Comparison of ENCODE assay signal across 9 cellular contexts in the genomic region with DNA sequence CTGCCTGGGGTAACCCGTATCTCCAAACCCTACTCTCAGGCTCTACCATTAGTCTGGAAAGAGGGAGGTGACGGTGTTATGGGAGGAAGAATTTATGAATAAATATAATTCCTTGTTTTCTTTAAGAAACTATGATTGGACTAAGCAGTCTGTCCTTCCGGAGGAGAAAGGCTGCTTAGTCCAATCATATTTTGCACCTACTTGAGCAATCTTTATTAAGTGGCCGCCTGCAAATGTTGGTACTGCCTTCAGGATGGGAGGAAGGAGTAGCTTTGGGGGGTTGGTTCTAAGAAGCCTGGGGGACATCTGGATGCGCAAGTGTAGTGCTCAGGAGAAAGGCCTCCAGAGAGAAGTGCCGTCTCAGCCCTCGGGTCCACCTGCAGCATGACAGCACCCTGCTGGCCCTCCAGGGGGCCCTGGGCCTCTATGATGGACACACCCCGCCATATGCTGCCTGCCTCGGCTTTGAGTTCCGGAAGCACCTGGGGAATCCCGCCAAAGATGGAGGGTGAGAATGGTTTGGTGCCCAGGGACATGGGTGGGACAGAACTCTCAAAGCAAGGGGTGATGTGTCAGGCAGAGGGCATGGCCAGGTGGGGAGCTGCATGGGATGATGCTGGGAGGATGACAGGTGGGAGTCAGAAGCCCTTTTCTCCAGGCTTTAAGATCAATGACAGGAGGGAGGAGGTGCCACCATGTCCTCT.
DNase-seq lines count a peak whose midpoint lies in the region; ATAC-seq and TF ChIP-seq lines count a peak whose summit lies in the region.
"Had no signal": no experiment of that assay in that cellular context is flagged by ENCODE, and none has a peak within 500 bp of the region (broad histone marks: within the 10 kb centered on the region; RNA-seq: fewer than 3 reads in every experiment).

No MANE protein-coding gene starts in this region.

- TF ChIP-seq CTCF in HFF-Myc (IDR thresholded peaks at IDR 0.05; ENCODE audit: low read depth, low read length, missing control alignments), result peak; percentile 26

- ATAC-seq in SK-N-SH treated with all-trans-retinoic acid at 6 μM for 48 hours (peak; percentile 26), GM19467 (IDR thresholded peaks at IDR 0.05; ENCODE audit: unreplicated experiment) (no peak), GM19328 (IDR thresholded peaks at IDR 0.05; ENCODE audit: unreplicated experiment) (no peak)

- no peak overlapping the region for H3K4me3 ChIP-seq in HFF-Myc (replicated peaks; ENCODE audit: low read depth, low read length)

- DNase-seq in NCI-H2029 (lab: John Stamatoyannopoulos, UW) (peak; percentile 17), NCI-H2029 treated with DMSO at 0.1 percent for 48 hours (lab: John Stamatoyannopoulos, UW) (no peak), HFF-Myc (ENCODE audit: extremely low read depth, low read depth) (peak; percentile 16), left kidney (ENCODE audit: low read depth, low spot score) (peak; percentile 53), cortex of kidney (lab: John Stamatoyannopoulos, UW) (no peak)
- DNase-seq: activated CD4-positive, CD25-positive, alpha-beta regulatory T cell had no signal

TF ChIP-seq in SK-N-SH treated with all-trans-retinoic acid at 6 μM for 48 hours, 23 proteins besides CTCF, POLR2A, EP300 and RAD21:
- TF ChIP-seq, protein P1, sequence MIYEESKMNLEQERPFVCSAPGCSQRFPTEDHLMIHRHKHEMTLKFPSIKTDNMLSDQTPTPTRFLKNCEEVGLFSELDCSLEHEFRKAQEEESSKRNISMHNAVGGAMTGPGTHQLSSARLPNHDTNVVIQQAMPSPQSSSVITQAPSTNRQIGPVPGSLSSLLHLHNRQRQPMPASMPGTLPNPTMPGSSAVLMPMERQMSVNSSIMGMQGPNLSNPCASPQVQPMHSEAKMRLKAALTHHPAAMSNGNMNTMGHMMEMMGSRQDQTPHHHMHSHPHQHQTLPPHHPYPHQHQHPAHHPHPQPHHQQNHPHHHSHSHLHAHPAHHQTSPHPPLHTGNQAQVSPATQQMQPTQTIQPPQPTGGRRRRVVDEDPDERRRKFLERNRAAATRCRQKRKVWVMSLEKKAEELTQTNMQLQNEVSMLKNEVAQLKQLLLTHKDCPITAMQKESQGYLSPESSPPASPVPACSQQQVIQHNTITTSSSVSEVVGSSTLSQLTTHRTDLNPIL (CRISPR knock-in tag; IDR thresholded peaks at IDR 0.05; ENCODE audit: low read depth), result no peak

Comparison
In these comparisons a context has a peak if more than half of its experiments do, and no peak if none do; other contexts are left out.
1. DNase-seq: peak in NCI-H2029 (single experiment), HFF-Myc (single experiment) and left kidney (single experiment); none in NCI-H2029 treated with DMSO at 0.1 percent for 48 hours (single experiment) and cortex of kidney (single experiment).